8 cellular contexts compared by ENCODE assay signal in the genomic region with DNA sequence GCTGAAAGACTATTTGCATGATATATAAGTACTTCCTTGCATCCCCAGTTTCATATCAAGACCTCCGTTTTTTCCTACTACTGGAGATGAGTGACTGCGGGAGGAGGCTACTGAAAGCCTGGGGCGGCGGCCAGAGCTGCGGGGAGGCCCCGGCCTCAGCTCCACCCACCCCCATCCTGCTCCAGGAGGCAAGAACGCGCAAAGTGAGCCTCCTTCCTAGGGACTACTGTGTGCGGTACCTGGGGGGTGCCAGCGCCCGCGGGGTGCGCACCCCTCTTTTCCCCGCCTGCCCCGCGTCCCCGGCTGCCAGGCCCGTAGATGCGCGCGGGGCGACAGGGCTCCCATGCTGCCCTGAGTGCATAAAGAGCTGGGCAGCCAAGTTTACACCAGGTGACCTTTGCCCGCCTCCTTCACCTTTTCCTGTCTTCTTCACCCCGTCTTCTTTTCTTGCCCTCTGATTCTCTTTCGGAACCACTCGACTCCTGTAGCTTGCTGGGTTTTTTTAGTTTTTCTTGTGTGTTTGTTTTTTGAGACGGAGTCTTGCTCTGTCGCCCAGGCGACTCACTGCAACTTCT.
DNase-seq lines count a peak whose midpoint lies in the region; ATAC-seq and TF ChIP-seq lines count a peak whose summit lies in the region.

No MANE protein-coding gene starts in this region.

- H3K36me3 ChIP-seq in DOHH2 (ENCODE audit: control insufficient read depth, low read length) (0 out of 2 replicates have a peak, but pooled peaks cover 2% of the 10 kb centered on the region), RWPE2 (ENCODE audit: low read depth) (no peaks in the 10 kb centered on the region), rectal smooth muscle tissue (ENCODE audit: control insufficient read depth, insufficient read depth, low read length) (no peaks in the 10 kb centered on the region)

- TF ChIP-seq CTCF in DOHH2 (IDR thresholded peaks at IDR 0.05; ENCODE audit: low read depth, low read length, poor library complexity, severe bottlenecking) (no peak), RWPE2 (IDR thresholded peaks at IDR 0.05; ENCODE audit: poor library complexity, severe bottlenecking) (no peak)

- H3K4me2 ChIP-seq in DOHH2 (ENCODE audit: low read length) = peak overlapping the region; percentile 70

- peak overlapping the region; percentile 90 for H3K4me3 ChIP-seq in DOHH2 (ENCODE audit: low read length)
- H3K4me3 ChIP-seq in RWPE2 (ENCODE audit: severe bottlenecking) = peak overlapping the region; percentile 67
- H3K4me3 ChIP-seq in rectal smooth muscle tissue (ENCODE audit: low read length) = peak overlapping the region; percentile 9

- no peak for ATAC-seq in RWPE2 (ENCODE audit: low read depth)
- no peak for ATAC-seq in HG03521 (IDR thresholded peaks at IDR 0.05; ENCODE audit: unreplicated experiment)
- ATAC-seq in HG03039 (IDR thresholded peaks at IDR 0.05; ENCODE audit: unreplicated experiment) = no peak

- H3F3A ChIP-seq in DOHH2 (ENCODE audit: control insufficient read depth, insufficient read depth) = no peaks in the 10 kb centered on the region

- H4K20me1 ChIP-seq in DOHH2 (ENCODE audit: control insufficient read depth, insufficient read depth, low read depth, low read length) = no peaks in the 10 kb centered on the region

- H3K27me3 ChIP-seq in DOHH2 (ENCODE audit: control insufficient read depth, low read length) (no peaks in the 10 kb centered on the region), RWPE2 (ENCODE audit: insufficient read depth, poor library complexity, severe bottlenecking) (no peaks in the 10 kb centered on the region), rectal smooth muscle tissue (ENCODE audit: control insufficient read depth, insufficient read depth, low read length) (no peaks in the 10 kb centered on the region)

- H3K9me2 ChIP-seq in DOHH2 (replicated peaks; ENCODE audit: control insufficient read depth, low read length) = no peaks in the 10 kb centered on the region

- no peak overlapping the region for H3K9ac ChIP-seq in rectal smooth muscle tissue (ENCODE audit: low read length)

- DNase-seq in RWPE2 (ENCODE audit: low spot score) = no peak
- peak; percentile 22 for DNase-seq in fibroblast of gingiva (ENCODE audit: low read depth)
- no peak for DNase-seq in GM19238 (ENCODE audit: insufficient read length, low spot score)
- no peak for DNase-seq in OCI-M2 (lab: John Stamatoyannopoulos, UW; ENCODE audit: unreplicated experiment)

- peaks cover 25% of the 10 kb centered on the region for H3K4me1 ChIP-seq in DOHH2 (ENCODE audit: control insufficient read depth, low read length)
- peaks cover 12% of the 10 kb centered on the region for H3K4me1 ChIP-seq in RWPE2 (ENCODE audit: insufficient read depth, poor library complexity, severe bottlenecking)
- peaks cover 4% of the 10 kb centered on the region for H3K4me1 ChIP-seq in rectal smooth muscle tissue (ENCODE audit: control insufficient read depth, insufficient read depth, low read length)

- H3K9me3 ChIP-seq in DOHH2 (ENCODE audit: control insufficient read depth, insufficient read depth, low read length) (no peaks in the 10 kb centered on the region), RWPE2 (ENCODE audit: severe bottlenecking) (no peaks in the 10 kb centered on the region)

- peaks cover 35% of the 10 kb centered on the region for H3K79me2 ChIP-seq in DOHH2 (ENCODE audit: control insufficient read depth, low read length)

- no peak overlapping the region for H3K27ac ChIP-seq in DOHH2 (ENCODE audit: low read depth, low read length)
- H3K27ac ChIP-seq in RWPE2 (ENCODE audit: poor library complexity, severe bottlenecking) = peak overlapping the region; percentile 63
- peak overlapping the region; percentile 24 for H3K27ac ChIP-seq in rectal smooth muscle tissue (ENCODE audit: low read depth, low read length)

Comparison
In these comparisons a context has a peak if more than half of its experiments do, and no peak if none do; other contexts are left out.
1. H3K4me3 ChIP-seq: peak in every context shown above with its lines; median percentile 90 in DOHH2; 67 in RWPE2; 9 in rectal smooth muscle tissue.